29 cellular contexts compared by ENCODE assay signal in genomic region chr2:69238449-69239031, GRCh38.
DNase-seq lines count a peak whose midpoint lies in the region; ATAC-seq, FAIRE-seq and TF ChIP-seq lines count a peak whose summit lies in the region.
"Had no signal": no experiment of that assay in that cellular context is flagged by ENCODE, and none has a peak within 500 bp of the region (broad histone marks: within the 10 kb centered on the region; RNA-seq: fewer than 3 reads in every experiment).

No MANE protein-coding gene starts in this region.

- DNase-seq in AG08395 (ENCODE audit: low spot score) (peak; percentile 72), H54 (ENCODE audit: insufficient read length, low spot score) (no peak), left colon (no peak), dedifferentiated amniotic fluid mesenchymal stem cell (ENCODE audit: extremely low spot score) (no peak), NCI-H510A treated with DMSO at 0.1 percent for 48 hours (lab: John Stamatoyannopoulos, UW) (no peak)
- DNase-seq: activated CD8-positive, alpha-beta memory T cell treated with anti-CD3 and anti-CD28 coated beads, Interleukin-2, amount 50 U/mL, for 48 hours; activated naive CD8-positive, alpha-beta T cell treated with anti-CD3 and anti-CD28 coated beads, Interleukin-2, amount 10 ng/mL, durations not matched to agents 7 days and 5 days; CD4-positive, alpha-beta T cell; colonic mucosa; endodermal cell; foreskin melanocyte; GF-D8; hippocampal formation; islet precursor cell; NCI-H1436 treated with DMSO at 0.1 percent for 48 hours; NCI-H2171; NCI-H526 treated with DMSO at 0.1 percent for 48 hours; SJCRH30; stimulated activated CD4-positive, alpha-beta T cell treated with anti-CD3 and anti-CD28 coated beads, Interleukin-15, amount 100 ng/mL, for 24 hours; substantia nigra; T-helper 17 cell had no signal

- no peak for TF ChIP-seq POLR2A in H54 (IDR thresholded peaks at IDR 0.05; ENCODE audit: low read depth, low read length)

- no peak for TF ChIP-seq CTCF in VCaP (conservative IDR thresholded peaks at IDR 0.05)

- FAIRE-seq in H54 (lab: Jason Lieb, UNC), result peak; percentile 58
- FAIRE-seq: A204.1, GM12892 had no signal

- H3K27ac ChIP-seq in VCaP, result peak overlapping the region; percentile 67
- H3K27ac ChIP-seq: colonic mucosa, right atrium auricular region, SJCRH30, vagina had no signal

- intact Hi-C loops in left colon (cut with DNase I, micrococcal nuclease), result no loop called here

- ATAC-seq in left colon (peak; percentile 58), GM18498 (IDR thresholded peaks at IDR 0.05; ENCODE audit: unreplicated experiment) (no peak), GM18517 (IDR thresholded peaks at IDR 0.05; ENCODE audit: unreplicated experiment) (no peak)
- ATAC-seq: HCT116, T-helper 17 cell had no signal
